8 cellular contexts compared by ENCODE assay signal in genomic region chr22:38733329-38734202, GRCh38. TPM values are rescaled to one million over a fixed set of nuclear protein-coding genes. Genes with fewer than 3 reads are reported as not detected.
DNase-seq lines count a peak whose midpoint lies in the region; ATAC-seq, FAIRE-seq and TF ChIP-seq lines count a peak whose summit lies in the region.

No MANE protein-coding gene starts in this region.

- H3K9ac ChIP-seq in rectal smooth muscle tissue (ENCODE audit: low read length) = no peak overlapping the region

- CTCF ChIA-PET in AG04450 (lab: Charles Lee) (interaction anchor here (0.9 to 2.9 kb wide), 5 partner anchors 9 to 35 kb away, joined by 3 to 19 read pairs (median 3); no protein-coding TSS in a partner anchor), PC-9 (lab: Charles Lee) (interaction anchor here (1.2 to 2.3 kb wide), 2 partner anchors 9 to 32 kb away, joined by 3 to 10 read pairs; no protein-coding TSS in a partner anchor)

- no peak overlapping the region for H3K4me2 ChIP-seq in PC-9

- TF ChIP-seq CTCF in AG04450 (IDR thresholded peaks at IDR 0.05; ENCODE audit: low read depth, low read length) (peak; percentile 76), PC-9 (conservative IDR thresholded peaks at IDR 0.05) (peak; percentile 94)

- H3K79me2 ChIP-seq in PC-9 (ENCODE audit: low read depth) = no peaks in the 10 kb centered on the region

- POLR2A ChIA-PET in AG04450 (lab: Yijun Ruan, JAX) (interaction anchor here (0.9 to 1.3 kb wide), 2 partner anchors 15 to 28 kb away, joined by 3 to 4 read pairs; partner anchors contain the start of gene GTPBP1), PC-9 (lab: Charles Lee; ENCODE audit: unreplicated experiment) (interaction anchor here (0.6 to 1.1 kb wide), 4 partner anchors 23 to 401 kb away, joined by 3 to 14 read pairs (median 4); no protein-coding TSS in a partner anchor)

- H3F3A ChIP-seq in PC-9 (ENCODE audit: insufficient read depth, low read depth) = peaks cover 51% of the 10 kb centered on the region

- H3K4me3 ChIP-seq in AG04450 (ENCODE audit: low read depth, low read length) (no peak overlapping the region), PC-9 (no peak overlapping the region), rectal smooth muscle tissue (ENCODE audit: low read length) (no peak overlapping the region)

- H4K20me1 ChIP-seq in PC-9 (ENCODE audit: insufficient read depth) = peaks cover 28% of the 10 kb centered on the region

- peak; percentile 56 for FAIRE-seq in GM18507 (lab: Jason Lieb, UNC)

- H3K27ac ChIP-seq in AG04450 (ENCODE audit: low read depth, low read length) = peak overlapping the region; percentile 74
- peak overlapping the region; percentile 33; the same call in 1 of the 2 replicates for H3K27ac ChIP-seq in PC-9
- H3K27ac ChIP-seq in rectal smooth muscle tissue (ENCODE audit: low read depth, low read length) = peak overlapping the region; percentile 85

- H3K9me2 ChIP-seq in PC-9 (ENCODE audit: insufficient read depth) = no peaks in the 10 kb centered on the region

- intact Hi-C loops in PC-9 (cut with micrococcal nuclease; ENCODE audit: unreplicated experiment) (no loop called here), left ventricle myocardium superior (cut with micrococcal nuclease) (no loop called here)

- H3K4me1 ChIP-seq in PC-9 (replicated peaks; ENCODE audit: insufficient read depth) (peaks cover 7% of the 10 kb centered on the region; the same call in 1 of the 2 replicates), rectal smooth muscle tissue (ENCODE audit: control insufficient read depth, insufficient read depth, low read length) (peaks cover 23% of the 10 kb centered on the region)

- BruUV-seq in PC-9 (replicated peaks; lab: Mats Ljungman, UMichigan) = no TSS peak

- H3K27me3 ChIP-seq in AG04450 (ENCODE audit: control insufficient read depth, insufficient read depth, low read length) (no peaks in the 10 kb centered on the region), PC-9 (ENCODE audit: insufficient read depth, low read depth) (no peaks in the 10 kb centered on the region), rectal smooth muscle tissue (ENCODE audit: control insufficient read depth, insufficient read depth, low read length) (no peaks in the 10 kb centered on the region)

- H3K9me3 ChIP-seq in AG04450 (ENCODE audit: control insufficient read depth, insufficient read depth, low read length) (no peaks in the 10 kb centered on the region; the same call in 1 of the 2 replicates), PC-9 (ENCODE audit: insufficient read depth, low read depth) (no peaks in the 10 kb centered on the region)

- H3K36me3 ChIP-seq in PC-9 (ENCODE audit: low read depth) = peaks cover 43% of the 10 kb centered on the region
- H3K36me3 ChIP-seq in rectal smooth muscle tissue (ENCODE audit: control insufficient read depth, insufficient read depth, low read length) = peaks cover 46% of the 10 kb centered on the region

- peak; percentile 32 for DNase-seq in AG04450 (ENCODE audit: low read depth, low spot score)
- no peak for DNase-seq in GM18507 (ENCODE audit: extremely low spot score, insufficient read length, low read depth)
- DNase-seq in PC-9 = peak in 1 of 2 experiments; percentile 52
- DNase-seq in amniotic epithelial cell (ENCODE audit: low read depth) = peak; percentile 90
- DNase-seq in left ventricle myocardium superior = peak; percentile 81

- ATAC-seq in left ventricle myocardium superior (peak; percentile 74), GM18517 (IDR thresholded peaks at IDR 0.05; ENCODE audit: unreplicated experiment) (no peak), HG03025 (IDR thresholded peaks at IDR 0.05; ENCODE audit: low FRiP score, unreplicated experiment) (no peak)

- no peak overlapping the region for H2AFZ ChIP-seq in PC-9

RNA-seq across cellular contexts. Expression of gene SUN2, which starts 22.2 kb away (rescaled TPM):
- 24.5 and 33.2 TPM in 2 replicates for polyA plus RNA-seq in AG04450 (2011; rRNA removed)
- 32.9 and 43.8 TPM in 2 replicates for polyA minus RNA-seq in AG04450 (2011; rRNA and poly(A)+ RNA removed)
- total RNA-seq in PC-9 (2021) (169 and 220 TPM in 2 replicates), left ventricle myocardium superior (109 TPM)

RNA-seq across cellular contexts. Expression of gene GTPBP1, which starts 27.8 kb away (rescaled TPM):
- polyA plus RNA-seq in AG04450 (2011; rRNA removed) = 26.7 and 29.3 TPM in 2 replicates
- 45.0 and 50.8 TPM in 2 replicates for polyA minus RNA-seq in AG04450 (2011; rRNA and poly(A)+ RNA removed)
- total RNA-seq in PC-9 (2021) (79.3 and 94.7 TPM in 2 replicates), left ventricle myocardium superior (36.5 TPM)

RNA-seq across cellular contexts. Expression of gene JOSD1, which starts 32.8 kb away (rescaled TPM):
- 29.6 and 31.8 TPM in 2 replicates for polyA plus RNA-seq in AG04450 (2011; rRNA removed)
- polyA minus RNA-seq in AG04450 (2011; rRNA and poly(A)+ RNA removed) = 31.5 and 35.0 TPM in 2 replicates
- 102 and 110 TPM in 2 replicates for total RNA-seq in PC-9 (2021)
- total RNA-seq in left ventricle myocardium superior = 17.8 TPM

RNA-seq across cellular contexts. Expression of gene TOMM22, which starts 51.8 kb away (rescaled TPM):
- polyA plus RNA-seq in AG04450 (2011; rRNA removed) = 55.9 and 68.9 TPM in 2 replicates
- 38.3 and 45.2 TPM in 2 replicates for polyA minus RNA-seq in AG04450 (2011; rRNA and poly(A)+ RNA removed)
- 106 and 120 TPM in 2 replicates for total RNA-seq in PC-9 (2021)
- 65.5 TPM for total RNA-seq in left ventricle myocardium superior

Comparison
In these comparisons a context has a peak if more than half of its experiments do, and no peak if none do; other contexts are left out.
1. H3K27ac ChIP-seq: peak in every context shown above with its lines; median percentile 85 in rectal smooth muscle tissue; 74 in AG04450; 33 in PC-9.